In the genomic region with DNA sequence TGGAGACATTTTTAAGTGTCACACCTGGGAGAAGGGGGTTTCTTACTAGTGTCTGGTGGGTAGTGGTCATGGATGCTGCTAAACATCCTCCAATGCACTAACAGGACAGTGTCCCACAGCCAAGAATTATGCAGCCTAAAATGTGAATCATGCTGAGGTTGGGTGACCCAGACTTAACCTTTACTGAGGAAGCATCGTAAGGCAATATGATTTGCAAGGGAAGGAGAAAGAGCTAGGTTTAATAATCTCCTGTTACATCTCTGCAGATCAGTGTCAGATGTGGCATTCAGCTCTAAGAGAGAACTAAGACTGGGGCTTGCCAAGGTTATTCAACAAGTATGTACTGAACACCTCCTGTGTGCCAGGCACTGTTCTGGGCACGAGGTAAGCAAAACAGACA, we compare ENCODE assay signal across 15 cellular contexts. TPM values are rescaled to one million over a fixed set of nuclear protein-coding genes. Genes with fewer than 3 reads are reported as not detected.
DNase-seq lines count a peak whose midpoint lies in the region; ATAC-seq and TF ChIP-seq lines count a peak whose summit lies in the region.
"Had no signal": no experiment of that assay in that cellular context is flagged by ENCODE, and none has a peak within 500 bp of the region (broad histone marks: within the 10 kb centered on the region; RNA-seq: fewer than 3 reads in every experiment).

No MANE protein-coding gene starts in this region.

- peaks cover 0 to 2% of the 10 kb centered on the region in 2 donors for H3K4me1 ChIP-seq in right atrium auricular region
- no peaks in the 10 kb centered on the region for H3K4me1 ChIP-seq in upper lobe of right lung
- no peaks in the 10 kb centered on the region for H3K4me1 ChIP-seq in suprapubic skin
- H3K4me1 ChIP-seq: gastroesophageal sphincter, parathyroid adenoma, tibial nerve had no signal

- H3K4me3 ChIP-seq in right atrium auricular region (no peak overlapping the region), upper lobe of right lung (no peak overlapping the region), suprapubic skin (no peak overlapping the region)
- H3K4me3 ChIP-seq: gastroesophageal sphincter, tibial nerve had no signal

- no peaks in the 10 kb centered on the region for H3K27me3 ChIP-seq in right atrium auricular region
- H3K27me3 ChIP-seq in upper lobe of right lung = no peaks in the 10 kb centered on the region
- no peaks in the 10 kb centered on the region for H3K27me3 ChIP-seq in suprapubic skin
- H3K27me3 ChIP-seq: gastroesophageal sphincter, tibial nerve had no signal

- no peak for TF ChIP-seq EP300 in suprapubic skin (IDR thresholded peaks at IDR 0.05)

- TF ChIP-seq POLR2A in suprapubic skin (IDR thresholded peaks at IDR 0.05) = no peak

- peak; percentile 20 for ATAC-seq in Right ventricle myocardium superior (ENCODE audit: poor library complexity)
- peak; percentile 60 for ATAC-seq in upper lobe of right lung
- no peak for ATAC-seq in HG03175 (IDR thresholded peaks at IDR 0.05; ENCODE audit: unreplicated experiment)
- ATAC-seq: gastroesophageal sphincter, left lobe of liver had no signal

- intact Hi-C loops in Right ventricle myocardium superior (cut with DNase I) (no loop called here), upper lobe of right lung (cut with DNase I) (loop anchor here (10.0 kb wide), 1 partner anchor 66 kb away; no protein-coding TSS in a partner anchor)

- H3K27ac ChIP-seq in right atrium auricular region = no peak overlapping the region
- no peak overlapping the region for H3K27ac ChIP-seq in upper lobe of right lung
- no peak overlapping the region for H3K27ac ChIP-seq in suprapubic skin
- H3K27ac ChIP-seq: C4-2B, gastroesophageal sphincter, parathyroid adenoma, tibial nerve had no signal

- H3K9me3 ChIP-seq in right atrium auricular region (no peaks in the 10 kb centered on the region), upper lobe of right lung (no peaks in the 10 kb centered on the region), suprapubic skin (no peaks in the 10 kb centered on the region)
- H3K9me3 ChIP-seq: gastroesophageal sphincter, tibial nerve had no signal

- 49% methylated on average over 2 of the region's 2 CpGs for WGBS in suprapubic skin

- TF ChIP-seq CTCF in right atrium auricular region (IDR thresholded peaks at IDR 0.05) (no peak), upper lobe of right lung (IDR thresholded peaks at IDR 0.05) (no peak), suprapubic skin (IDR thresholded peaks at IDR 0.05) (no peak)

- no peak for DNase-seq in Right ventricle myocardium superior
- no peak for DNase-seq in right atrium auricular region (ENCODE audit: low spot score)
- DNase-seq in RPMI7951 (ENCODE audit: low read depth) = peak; percentile 68
- DNase-seq in fibroblast of peridontal ligament (ENCODE audit: extremely low read depth) = peak; percentile 67
- no peak for DNase-seq in upper lobe of right lung
- DNase-seq in suprapubic skin (ENCODE audit: low spot score in 2 of 2) = no peak
- DNase-seq in SW 1271 (lab: John Stamatoyannopoulos, UW) = no peak
- DNase-seq: NCI-H2081 treated with DMSO at 0.1 percent for 48 hours, T1000 had no signal

- H3K36me3 ChIP-seq in right atrium auricular region (no peaks in the 10 kb centered on the region), upper lobe of right lung (no peaks in the 10 kb centered on the region), suprapubic skin (no peaks in the 10 kb centered on the region)
- H3K36me3 ChIP-seq: gastroesophageal sphincter, tibial nerve had no signal

RNA-seq across cellular contexts. Expression of a gene that starts 13.7 kb away (rescaled TPM):
- total RNA-seq in Right ventricle myocardium superior (17.5 TPM), right atrium auricular region (10 to 100 TPM; 24.2 to 28.3 TPM), upper lobe of right lung (31.4 TPM), suprapubic skin (10 to 100 TPM; 26.2 to 35.3 (median 30.8) TPM)
- 28.7 and 37.2 TPM in 2 replicates for total RNA-seq in RPMI7951 (2014; rRNA removed; shearing (Covaris generic))

RNA-seq across cellular contexts. Expression of a gene that starts 32.0 kb away (rescaled TPM):
- 106 TPM for total RNA-seq in Right ventricle myocardium superior
- 100 to 1,000 TPM in 1 of 2 donors, 10 to 100 TPM in 1; 65.6 to 109 TPM for total RNA-seq in right atrium auricular region
- 35.9 and 40.3 TPM in 2 replicates for total RNA-seq in RPMI7951 (2014; rRNA removed; shearing (Covaris generic))
- 140 TPM for total RNA-seq in upper lobe of right lung
- 10 to 100 TPM; 35.8 to 41.9 (median 39.2) TPM for total RNA-seq in suprapubic skin

Comparison
In these comparisons a context has a peak if more than half of its experiments do, and no peak if none do; other contexts are left out.
1. DNase-seq: peak in RPMI7951 (single experiment) and fibroblast of peridontal ligament (single experiment); none in Right ventricle myocardium superior (single experiment), right atrium auricular region (single experiment), upper lobe of right lung (single experiment), suprapubic skin (0 of 2) and SW 1271 (0 of 2).